Comparison of ENCODE assay signal across 16 cellular contexts in genomic region chr10:95303950-95304349, GRCh38. TPM values are rescaled to one million over a fixed set of nuclear protein-coding genes. Genes with fewer than 3 reads are reported as not detected.
A peak's percentile ranks its signal among the peaks of the same experiment; 100 is the strongest.
DNase-seq lines count a peak whose midpoint lies in the region; ATAC-seq, FAIRE-seq and TF ChIP-seq lines count a peak whose summit lies in the region.
"Had no signal": no experiment of that assay in that cellular context is flagged by ENCODE, and none has a peak within 500 bp of the region (broad histone marks: within the 10 kb centered on the region; RNA-seq: fewer than 3 reads in every experiment).

No MANE protein-coding gene starts in this region.

- peaks cover 2% of the 10 kb centered on the region for H3K27me3 Mint-ChIP-seq in GM23338 (ENCODE audit: insufficient read depth, low read depth, poor library complexity)
- peaks cover 1% of the 10 kb centered on the region for H3K27me3 Mint-ChIP-seq in chondrocyte (ENCODE audit: low read depth)

- WGBS in A549 (ENCODE audit: missing lambda C conversion rate) = 93% methylated on average over 1 of the region's 1 CpG

- no peaks in the 10 kb centered on the region for H3K9me2 ChIP-seq in GM23338 (ENCODE audit: insufficient read depth)

- H3K4me3 ChIP-seq in A549 (no peak overlapping the region), GM23338 (no peak overlapping the region), Panc1 (ENCODE audit: low read depth in 2 of 2, low read length in 2 of 2) (no peak overlapping the region)
- H3K4me3 ChIP-seq: BLaER1, HAP-1 had no signal

- no peak for ATAC-seq in A549
- peak; percentile 16; the same call in 2 of the 3 replicates for ATAC-seq in GM23338
- ATAC-seq in Panc1 = no peak
- ATAC-seq in left colon = peak; percentile 67
- ATAC-seq in GM18861 (IDR thresholded peaks at IDR 0.05; ENCODE audit: unreplicated experiment) = no peak
- no peak for ATAC-seq in GM21447 (IDR thresholded peaks at IDR 0.05; ENCODE audit: unreplicated experiment)

- H3K4me2 ChIP-seq in A549 (peak overlapping the region; percentile 3; the same call in 1 of the 3 replicates), GM23338 (no peak overlapping the region)
- H3K4me2 ChIP-seq: BLaER1 had no signal

- H3K4me1 Mint-ChIP-seq in GM23338 = no peaks in the 10 kb centered on the region
- H3K4me1 Mint-ChIP-seq in chondrocyte (ENCODE audit: low read depth) = peaks cover 19% of the 10 kb centered on the region
- H3K4me1 Mint-ChIP-seq: CD8-positive, alpha-beta memory T cell had no signal

- H2AFZ ChIP-seq in GM23338 = no peak overlapping the region

- no peaks in the 10 kb centered on the region for H3K79me2 ChIP-seq in GM23338 (replicated peaks; ENCODE audit: insufficient read depth)

- intact Hi-C loops in Panc1 (cut with micrococcal nuclease; ENCODE audit: unreplicated experiment) (no loop called here), left colon (cut with DNase I, micrococcal nuclease) (no loop called here)

- H3K27me3 ChIP-seq in GM23338 (ENCODE audit: insufficient read depth) (0 out of 2 replicates have a peak, but pooled peaks cover 7% of the 10 kb centered on the region), Panc1 (ENCODE audit: control insufficient read depth, insufficient read depth, low read length) (no peaks in the 10 kb centered on the region)
- H3K27me3 ChIP-seq: BLaER1 had no signal

- no peaks in the 10 kb centered on the region for H4K20me1 ChIP-seq in GM23338 (replicated peaks; ENCODE audit: insufficient read depth)
- H4K20me1 ChIP-seq: BLaER1 had no signal

- H3K4me1 ChIP-seq in A549 (peaks cover 47% of the 10 kb centered on the region), GM23338 (ENCODE audit: insufficient read depth) (peaks cover 3% of the 10 kb centered on the region; the same call in 1 of the 2 replicates), Panc1 (ENCODE audit: control insufficient read depth, insufficient read depth, low read length) (peaks cover 15% of the 10 kb centered on the region)

- no peak for FAIRE-seq in A549 (lab: Jason Lieb, UNC)
- FAIRE-seq: H1, HTR-8/SVneo had no signal

- no peak for TF ChIP-seq POLR2A in A549 (IDR thresholded peaks at IDR 0.05; ENCODE audit: low read length)

- H3K27ac Mint-ChIP-seq in GM23338 (no peak overlapping the region), chondrocyte (ENCODE audit: unreplicated experiment) (no peak overlapping the region)
- H3K27ac Mint-ChIP-seq: CD8-positive, alpha-beta memory T cell had no signal

- H3K4me3 Mint-ChIP-seq in GM23338 = no peak overlapping the region
- no peak overlapping the region for H3K4me3 Mint-ChIP-seq in chondrocyte (ENCODE audit: unreplicated experiment)
- H3K4me3 Mint-ChIP-seq: CD8-positive, alpha-beta memory T cell had no signal

- no peak for TF ChIP-seq EP300 in A549 (IDR thresholded peaks at IDR 0.05)

- POLR2A ChIA-PET in A549 (lab: Yijun Ruan, JAX) = no interaction called here
- POLR2A ChIA-PET in Panc1 (lab: Charles Lee) = no interaction called here

- DNase-seq in A549 (ENCODE audit: low read depth in 1 of 2, low spot score in 1 of 2) (no peak), GM23338 (ENCODE audit: low spot score) (no peak), Panc1 (ENCODE audit: low read depth, low spot score) (no peak), left colon (peak in 1 of 2 donors; percentile 40), chondrocyte (ENCODE audit: low spot score) (no peak), amniotic stem cell (lab: John Stamatoyannopoulos, UW) (no peak)
- DNase-seq: AML-193; Caco-2; CD8-positive, alpha-beta memory T cell; KBM-7 had no signal

- peaks cover 9% of the 10 kb centered on the region for H3F3A ChIP-seq in GM23338 (replicated peaks; ENCODE audit: low read depth)

- H3K9me3 Mint-ChIP-seq in GM23338 = no peaks in the 10 kb centered on the region
- H3K9me3 Mint-ChIP-seq in chondrocyte (ENCODE audit: low read depth) = no peaks in the 10 kb centered on the region
- H3K9me3 Mint-ChIP-seq: CD8-positive, alpha-beta memory T cell had no signal

- H3K9me3 ChIP-seq in A549 (no peaks in the 10 kb centered on the region), Panc1 (ENCODE audit: control insufficient read depth, insufficient read depth, low read depth, low read length) (no peaks in the 10 kb centered on the region)
- H3K9me3 ChIP-seq: BLaER1, Caco-2, HAP-1 had no signal

- no peaks in the 10 kb centered on the region for H3K36me3 Mint-ChIP-seq in GM23338 (ENCODE audit: low read depth)
- no peaks in the 10 kb centered on the region for H3K36me3 Mint-ChIP-seq in chondrocyte (ENCODE audit: low read depth)

- BruUV-seq in Panc1 (replicated peaks; lab: Mats Ljungman, UMichigan) = no TSS peak

- H3K36me3 ChIP-seq in GM23338 (ENCODE audit: insufficient read depth) (no peaks in the 10 kb centered on the region), Panc1 (ENCODE audit: control insufficient read depth, insufficient read depth, low read length) (no peaks in the 10 kb centered on the region)
- H3K36me3 ChIP-seq: BLaER1, HAP-1 had no signal

- no peak for TF ChIP-seq RAD21 in A549 (conservative IDR thresholded peaks at IDR 0.05 in 1 of 2, IDR thresholded peaks at IDR 0.05 in 1 of 2)

- CTCF ChIA-PET in A549 (lab: Yijun Ruan, JAX) (interaction anchor here (0.6 to 1.9 kb wide), 4 partner anchors 36 to 61 kb away, joined by 3 to 7 read pairs (median 4); no protein-coding TSS in a partner anchor), Panc1 (lab: Charles Lee) (no interaction called here)

- no peak for TF ChIP-seq CTCF in A549 (IDR thresholded peaks at IDR 0.05)
- TF ChIP-seq CTCF in GM23338 (conservative IDR thresholded peaks at IDR 0.05; ENCODE audit: low read depth in 2 of 2) = no peak
- no peak for TF ChIP-seq CTCF in Panc1 (IDR thresholded peaks at IDR 0.05)
- TF ChIP-seq CTCF in chondrocyte (IDR thresholded peaks at IDR 0.05) = no peak

- in situ Hi-C loops in Panc1 (cut with HindIII; ENCODE audit: low pct_unique_long_range_greater_than_20kb, low sequenced_read_pairs) = no loop called here

- H3K27ac ChIP-seq in A549 = peak overlapping the region in 1 of 2 experiments; percentile 31; a peak in 3 of 6 replicates
- H3K27ac ChIP-seq in GM23338 (ENCODE audit: low read depth) = no peak overlapping the region
- H3K27ac ChIP-seq in Panc1 (ENCODE audit: low read length) = 0 out of 2 replicates have a peak overlapping the region, but pooled peaks have one; percentile 0
- H3K27ac ChIP-seq: BLaER1 had no signal

TF ChIP-seq in A549, 52 proteins besides CTCF, POLR2A, EP300 and RAD21:
- TF ChIP-seq MAX (IDR thresholded peaks at IDR 0.05) = no peak
- no peak for TF ChIP-seq ESRRA (IDR thresholded peaks at IDR 0.05; ENCODE audit: borderline replicate concordance, low read length)
- TF ChIP-seq PHF8 (IDR thresholded peaks at IDR 0.05; ENCODE audit: borderline replicate concordance, low read depth) = no peak
- no peak for TF ChIP-seq CHD4 (IDR thresholded peaks at IDR 0.05; ENCODE audit: borderline replicate concordance)

TF ChIP-seq in GM23338, 12 proteins besides CTCF, POLR2A, EP300 and RAD21 (continues in another document):
- no peak for TF ChIP-seq EZH2 (IDR thresholded peaks at IDR 0.05; ENCODE audit: low read depth, unreplicated experiment)
- no peak for TF ChIP-seq CREB1 (CRISPR knock-in tag; IDR thresholded peaks at IDR 0.05; ENCODE audit: low read depth)
- TF ChIP-seq STAT1 (IDR thresholded peaks at IDR 0.05; ENCODE audit: unreplicated experiment) = no peak
- TF ChIP-seq ZNF114 (CRISPR knock-in tag; IDR thresholded peaks at IDR 0.05) = no peak
- TF ChIP-seq EZH2phosphoT487 (IDR thresholded peaks at IDR 0.05; ENCODE audit: unreplicated experiment) = no peak
- no peak for TF ChIP-seq ETS1 (IDR thresholded peaks at IDR 0.05)
- no peak for TF ChIP-seq ZNF331 (CRISPR knock-in tag; IDR thresholded peaks at IDR 0.05; ENCODE audit: low read depth)

RNA-seq across cellular contexts. Expression of gene PDLIM1, which starts 13.1 kb away (rescaled TPM):
- 92.5 and 132 TPM in 2 replicates for polyA plus RNA-seq in A549 (2011; rRNA removed)
- 101 and 102 TPM in 2 replicates for polyA plus RNA-seq in A549 (2012; cell fraction: cytosol; rRNA removed)
- 58.7 and 96.7 TPM in 2 replicates for polyA plus RNA-seq in A549 (2012; cell fraction: nucleus; rRNA removed)
- 123 to 147 TPM (median 128 TPM) in 3 replicates for polyA plus RNA-seq in A549 (2017; fragmentation: RNase III; extraction: RNeasy Plus Mini Kit Qiagen cat#74134 plus additional on column Dnase treatment)
- polyA minus RNA-seq in A549 (2011; rRNA and poly(A)+ RNA removed) = 119 and 120 TPM in 2 replicates
- 110 and 111 TPM in 2 replicates for total RNA-seq in GM23338 (2014; rRNA removed; shearing (Covaris generic))
- polyA plus RNA-seq in GM23338 (2016; fragmentation: Nextera tagmentation; extraction: Ambion mirVana) = 227 and 233 TPM in 2 replicates
- total RNA-seq in Panc1 (2021; ENCODE audit: unreplicated experiment) = 183 TPM
- 200 TPM for polyA plus RNA-seq in Panc1 (2012; ENCODE audit: insufficient read length)
- total RNA-seq in left colon = 100 to 1,000 TPM; 342 to 417 TPM
- 94.1 to 113 TPM (median 110 TPM) in 3 replicates for total RNA-seq in chondrocyte

Comparison
In these comparisons a context has a peak if more than half of its experiments do, and no peak if none do; other contexts are left out.
1. ATAC-seq: peak in GM23338 (single experiment) and left colon (single experiment); none in A549 (0 of 2), Panc1 (single experiment), GM18861 (single experiment) and GM21447 (single experiment).